In genomic region chr6:137977814-137978213, GRCh38 we compare ENCODE assay signal across 1 cellular context.
TF ChIP-seq lines count a peak whose summit lies in the region.

No MANE protein-coding gene starts in this region.

TF ChIP-seq in HCT116, 20 proteins besides CTCF, POLR2A, EP300 and RAD21 (continued from another document):
- TF ChIP-seq MAX (IDR thresholded peaks at IDR 0.05) (no peak), SRF (IDR thresholded peaks at IDR 0.05; ENCODE audit: low read depth) (no peak), EZH2phosphoT487 (IDR thresholded peaks at IDR 0.05; ENCODE audit: borderline replicate concordance) (no peak), ELF1 (IDR thresholded peaks at IDR 0.05; ENCODE audit: borderline replicate concordance, low read depth) (no peak), EGR1 (IDR thresholded peaks at IDR 0.05; ENCODE audit: low read depth) (no peak), FOSL1 (IDR thresholded peaks at IDR 0.05; ENCODE audit: low read depth) (no peak), REST (IDR thresholded peaks at IDR 0.05; ENCODE audit: low read depth) (no peak)
